ENCODE assay signal across 8 cellular contexts in the genomic region with DNA sequence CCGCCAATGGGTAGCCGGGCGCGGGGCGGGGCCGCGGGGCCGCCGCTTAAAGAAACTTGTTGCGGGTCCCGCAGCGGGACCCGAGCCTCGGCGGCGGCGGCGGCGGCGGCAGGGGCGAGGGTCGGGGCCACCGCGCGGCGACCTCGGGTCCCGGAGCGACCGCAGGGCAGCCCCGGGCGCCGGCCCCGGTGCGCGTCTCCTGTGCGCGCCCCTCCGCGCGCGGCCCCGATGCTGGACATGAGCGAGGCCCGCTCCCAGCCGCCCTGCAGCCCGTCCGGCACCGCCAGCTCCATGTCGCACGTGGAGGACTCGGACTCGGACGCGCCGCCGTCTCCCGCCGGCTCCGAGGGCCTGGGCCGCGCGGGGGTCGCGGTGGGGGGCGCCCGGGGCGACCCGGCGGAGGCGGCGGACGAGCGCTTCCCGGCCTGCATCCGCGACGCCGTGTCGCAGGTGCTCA. TPM values are rescaled to one million over a fixed set of nuclear protein-coding genes. Genes with fewer than 3 reads are reported as not detected.
DNase-seq lines count a peak whose midpoint lies in the region; ATAC-seq and TF ChIP-seq lines count a peak whose summit lies in the region.

SOX8 (plus strand) TSS at position 76 of the 457 bp plus-strand sequence; CDS start at position 229, 153 bp downstream.

- peak within 1 kb of the TSS; percentile 20 to 46 for H3K4me3 ChIP-seq in mucosa of rectum (ENCODE audit: low read length in 2 of 2)
- peak within 1 kb of the TSS; percentile 26 to 37 for H3K4me3 ChIP-seq in uterus

- ATAC-seq in left cardiac atrium (no peak), HG03439 (IDR thresholded peaks at IDR 0.05; ENCODE audit: unreplicated experiment) (no peak)

- no peak for TF ChIP-seq CTCF in uterus (IDR thresholded peaks at IDR 0.05)

- TF ChIP-seq POLR2A in uterus (IDR thresholded peaks at IDR 0.05): no peak

- H3K36me3 ChIP-seq in mucosa of rectum (ENCODE audit: control insufficient read depth in 2 of 2, insufficient read depth in 2 of 2, low read length in 2 of 2): no peaks in the 10 kb centered on the region
- no peaks in the 10 kb centered on the region for H3K36me3 ChIP-seq in uterus

- intact Hi-C loops in left cardiac atrium (cut with DNase I): no loop called here
- intact Hi-C loops in cardiac septum (cut with DNase I): no loop called here
- intact Hi-C loops in uterus (cut with DNase I; ENCODE audit: low total_unique reads): no loop called here

- H3K9ac ChIP-seq in mucosa of rectum (ENCODE audit: low read depth in 1 of 2, low read length in 2 of 2): peak within 1 kb of the TSS in 1 of 2 donors; percentile 33

- DNase-seq in left cardiac atrium: peak; percentile 64
- DNase-seq in cardiac septum (ENCODE audit: low spot score): no peak
- DNase-seq in cerebellum (ENCODE audit: low spot score): no peak
- DNase-seq in uterus: no peak
- no peak for DNase-seq in iPS-NIHi7 (ENCODE audit: extremely low spot score)
- no peak for DNase-seq in NOMO-1 treated with DMSO at 0.1 percent for 48 hours (lab: John Stamatoyannopoulos, UW; ENCODE audit: unreplicated experiment)

- H3K9me3 ChIP-seq in mucosa of rectum (ENCODE audit: control insufficient read depth in 2 of 2, low read length in 2 of 2) (no peaks in the 10 kb centered on the region), uterus (no peaks in the 10 kb centered on the region)

- H3K4me1 ChIP-seq in mucosa of rectum (ENCODE audit: control insufficient read depth in 2 of 2, insufficient read depth in 2 of 2, low read length in 2 of 2): no peaks in the 10 kb centered on the region
- H3K4me1 ChIP-seq in uterus: peaks cover 0 to 16% of the 10 kb centered on the region in 2 donors

- H3K27ac ChIP-seq in mucosa of rectum (ENCODE audit: low read depth in 2 of 2, low read length in 2 of 2): no peak within 1 kb of the TSS
- H3K27ac ChIP-seq in uterus: no peak within 1 kb of the TSS

- H3K27me3 ChIP-seq in mucosa of rectum (ENCODE audit: control insufficient read depth in 2 of 2, insufficient read depth in 2 of 2, low read length in 2 of 2) (peaks cover 7 to 28% of the 10 kb centered on the region in 2 donors), uterus (peaks cover 4 to 5% of the 10 kb centered on the region in 2 donors)

RNA-seq across cellular contexts. Expression of gene SOX8, which starts in this region (rescaled TPM):
- total RNA-seq in left cardiac atrium (1 to 10 TPM; 1.3 to 3.0 TPM), cardiac septum (1.8 TPM), cerebellum (18.6 TPM), uterus (1 to 10 TPM in 2 of 4 donors, under 1 TPM in 1, not detected in 1; under 0.01 to 6.4 (median 1.1) TPM)
